ENCODE assay signal across 8 cellular contexts in genomic region chr2:43222472-43223146, GRCh38. TPM values are rescaled to one million over a fixed set of nuclear protein-coding genes. Genes with fewer than 3 reads are reported as not detected.
A peak's percentile ranks its signal among the peaks of the same experiment; 100 is the strongest.
DNase-seq lines count a peak whose midpoint lies in the region; ATAC-seq and TF ChIP-seq lines count a peak whose summit lies in the region.

No MANE protein-coding gene starts in this region.

- peaks cover 57% of the 10 kb centered on the region for H3K4me1 Mint-ChIP-seq in endodermal cell
- H3K4me1 Mint-ChIP-seq in neural progenitor cell, result peaks cover 62% of the 10 kb centered on the region

- H3F3A ChIP-seq in neural progenitor cell (ENCODE audit: low read depth), result peaks cover 86% of the 10 kb centered on the region

- H2AFZ ChIP-seq in DND-41 (ENCODE audit: low read depth, low read length), result no peak overlapping the region
- no peak overlapping the region for H2AFZ ChIP-seq in neural progenitor cell (replicated peaks)

- peak overlapping the region; percentile 94 for H3K27ac Mint-ChIP-seq in endodermal cell
- H3K27ac Mint-ChIP-seq in neural progenitor cell, result peak overlapping the region; percentile 94

- no peak for ATAC-seq in DND-41 (ENCODE audit: insufficient read depth, low read depth)

- 19 to 64% methylated on average over 4 to 5 of the region's 6 CpGs for WGBS in endodermal cell (ENCODE audit: insufficient coverage in 1 of 2, insufficient read length in 1 of 2), 2 experiments

- peak overlapping the region; percentile 96 for H3K9ac ChIP-seq in DND-41 (ENCODE audit: low read depth, low read length)
- no peak overlapping the region for H3K9ac ChIP-seq in endodermal cell (ENCODE audit: extremely low read depth, low read length, poor library complexity, severe bottlenecking)
- H3K9ac ChIP-seq in neural progenitor cell, result no peak overlapping the region

- TF ChIP-seq CTCF in DND-41 (IDR thresholded peaks at IDR 0.05; ENCODE audit: borderline replicate concordance, extremely low read depth, low read length, poor library complexity, severe bottlenecking) (no peak), Peyer's patch (IDR thresholded peaks at IDR 0.05) (peak in 1 of 6 experiments; percentile 0), endodermal cell (conservative IDR thresholded peaks at IDR 0.05) (no peak), neural progenitor cell (IDR thresholded peaks at IDR 0.05) (no peak)

- peaks cover 85% of the 10 kb centered on the region for H3K79me2 ChIP-seq in DND-41 (ENCODE audit: insufficient read depth, low read length)
- peaks cover 61% of the 10 kb centered on the region for H3K79me2 ChIP-seq in neural progenitor cell (ENCODE audit: low read depth)

- peak overlapping the region; percentile 79 to 83 for H3K4me3 ChIP-seq in DND-41 (ENCODE audit: low read depth in 1 of 2, low read length in 2 of 2)
- H3K4me3 ChIP-seq in Peyer's patch, result peak overlapping the region; percentile 74 to 95 (median 84)
- peak overlapping the region; percentile 80 for H3K4me3 ChIP-seq in endodermal cell (ENCODE audit: low read length)
- peak overlapping the region; percentile 83 for H3K4me3 ChIP-seq in neural progenitor cell

- H3K27me3 Mint-ChIP-seq in endodermal cell (ENCODE audit: insufficient read depth) (no peaks in the 10 kb centered on the region), neural progenitor cell (ENCODE audit: insufficient read depth, low read depth) (peaks cover 4% of the 10 kb centered on the region)

- peak in 1 of 2 donors; percentile 16 for TF ChIP-seq POLR2A in Peyer's patch (IDR thresholded peaks at IDR 0.05)

- H3K4me1 ChIP-seq in DND-41 (ENCODE audit: insufficient read depth, low read length) (peaks cover 49% of the 10 kb centered on the region), Peyer's patch (peaks cover 2 to 25% (median 16%) of the 10 kb centered on the region in 4 donors), endodermal cell (ENCODE audit: control insufficient read depth, insufficient read depth, low read length) (peaks cover 30% of the 10 kb centered on the region), neural progenitor cell (peaks cover 59% of the 10 kb centered on the region)

- H3K36me3 Mint-ChIP-seq in endodermal cell (ENCODE audit: low read depth) (peaks cover 18% of the 10 kb centered on the region), neural progenitor cell (peaks cover 8% of the 10 kb centered on the region)

- H3K9me3 Mint-ChIP-seq in endodermal cell (no peaks in the 10 kb centered on the region), neural progenitor cell (no peaks in the 10 kb centered on the region)

- H3K36me3 ChIP-seq in DND-41 (ENCODE audit: insufficient read depth, low read length) (peaks cover 57% of the 10 kb centered on the region), Peyer's patch (peaks cover 0 to 37% (median 4%) of the 10 kb centered on the region in 3 donors), endodermal cell (ENCODE audit: control insufficient read depth, insufficient read depth, low read length) (peaks cover 18% of the 10 kb centered on the region), neural progenitor cell (no peaks in the 10 kb centered on the region)

- H3K27ac ChIP-seq in DND-41 (ENCODE audit: low read length) (peak overlapping the region; percentile 99), Peyer's patch (peak overlapping the region; percentile 94 to 100 (median 100)), endodermal cell (ENCODE audit: low read depth, low read length) (peak overlapping the region; percentile 90), neural progenitor cell (peak overlapping the region; percentile 66)

- H4K20me1 ChIP-seq in DND-41 (ENCODE audit: insufficient read depth, low read length), result peaks cover 46% of the 10 kb centered on the region
- peaks cover 49% of the 10 kb centered on the region for H4K20me1 ChIP-seq in neural progenitor cell (ENCODE audit: low read depth)

- DNase-seq in DND-41 (peak; percentile 36), Peyer's patch (peak in 1 of 3 donors; percentile 50), endodermal cell (no peak), neural progenitor cell (ENCODE audit: low spot score) (no peak), NCI-H345 (lab: John Stamatoyannopoulos, UW) (no peak), NCI-H146 (lab: John Stamatoyannopoulos, UW) (no peak), germinal center (ENCODE audit: low spot score) (no peak)
- DNase-seq in activated effector memory CD4-positive, alpha-beta T cell treated with Interleukin-2 at 50 U/mL for 16 hours, result no peak

- peak overlapping the region; percentile 64 for H3K4me2 ChIP-seq in DND-41 (ENCODE audit: insufficient read depth, low read length)
- peak overlapping the region; percentile 87 for H3K4me2 ChIP-seq in neural progenitor cell

- H3K9me3 ChIP-seq in DND-41 (ENCODE audit: insufficient read depth, low read length, severe bottlenecking), result no peaks in the 10 kb centered on the region
- no peaks in the 10 kb centered on the region for H3K9me3 ChIP-seq in Peyer's patch
- H3K9me3 ChIP-seq in endodermal cell (ENCODE audit: control insufficient read depth, low read length), result no peaks in the 10 kb centered on the region
- H3K9me3 ChIP-seq in neural progenitor cell (ENCODE audit: low read depth), result no peaks in the 10 kb centered on the region

- H3K27me3 ChIP-seq in DND-41 (ENCODE audit: insufficient read depth, low read length, poor library complexity), result no peaks in the 10 kb centered on the region
- no peaks in the 10 kb centered on the region for H3K27me3 ChIP-seq in Peyer's patch
- no peaks in the 10 kb centered on the region for H3K27me3 ChIP-seq in endodermal cell (ENCODE audit: control insufficient read depth, insufficient read depth, low read length, poor library complexity, severe bottlenecking)
- H3K27me3 ChIP-seq in neural progenitor cell, result no peaks in the 10 kb centered on the region

- H3K4me3 Mint-ChIP-seq in endodermal cell (peak overlapping the region; percentile 87), neural progenitor cell (peak overlapping the region; percentile 84)

RNA-seq across cellular contexts. Expression of gene ZFP36L2, which starts 3.8 kb away (rescaled TPM):
- total RNA-seq in Peyer's patch, result 100 to 1,000 TPM in 3 of 4 donors, 10 to 100 TPM in 1; 90.4 to 227 (median 148) TPM
- total RNA-seq in endodermal cell, result 100 to 1,000 TPM in 1 of 2 donors, 10 to 100 TPM in 1; 77.1 to 114 TPM
- 59.2 TPM for polyA plus RNA-seq in endodermal cell (2013, experiment 1 of 2)
- polyA plus RNA-seq in endodermal cell (2013, experiment 2 of 2), result 48.7 TPM
- total RNA-seq in neural progenitor cell (ENCODE audit: low replicate concordance), result 13.8 and 15.1 TPM in 2 replicates
